1 cellular context compared by ENCODE assay signal in genomic region chr5:176536902-176537607, GRCh38.
A peak's percentile ranks its signal among the peaks of the same experiment; 100 is the strongest.
TF ChIP-seq lines count a peak whose summit lies in the region.

TSS of gene RNF44 (minus strand) at chr5:176537402. CDS start at chr5:176532472, 4,930 bp downstream.

TF ChIP-seq in WTC11, 78 proteins besides CTCF, POLR2A, EP300 and RAD21 (continued from another document):
- peak; percentile 39; the same call in 1 of the 2 replicates for TF ChIP-seq AR (CRISPR knock-in tag; IDR thresholded peaks at IDR 0.05)
- TF ChIP-seq PREB (CRISPR knock-in tag; IDR thresholded peaks at IDR 0.05; ENCODE audit: borderline replicate concordance) = no peak
- TF ChIP-seq ZBTB43 (CRISPR knock-in tag; IDR thresholded peaks at IDR 0.05) = no peak
- TF ChIP-seq USF1 (CRISPR knock-in tag; IDR thresholded peaks at IDR 0.05) = peak; percentile 90
- 0 out of 2 replicates have a peak, but pooled peaks have one; percentile 38 for TF ChIP-seq JUN (CRISPR knock-in tag; IDR thresholded peaks at IDR 0.05)
- TF ChIP-seq NFATC4 (CRISPR knock-in tag; IDR thresholded peaks at IDR 0.05) = no peak
- no peak for TF ChIP-seq HMGA2 (CRISPR knock-in tag; IDR thresholded peaks at IDR 0.05)
- no peak for TF ChIP-seq GABPB1 (CRISPR knock-in tag; IDR thresholded peaks at IDR 0.05)
- no peak for TF ChIP-seq MAX (CRISPR knock-in tag; IDR thresholded peaks at IDR 0.05)
- no peak for TF ChIP-seq RORB (CRISPR knock-in tag; IDR thresholded peaks at IDR 0.05)
- peak; percentile 94 for TF ChIP-seq USF2 (CRISPR knock-in tag; IDR thresholded peaks at IDR 0.05)
- no peak for TF ChIP-seq ZNF423 (CRISPR knock-in tag; IDR thresholded peaks at IDR 0.05)
- no peak for TF ChIP-seq TEAD1 (CRISPR knock-in tag; IDR thresholded peaks at IDR 0.05)
- 0 out of 2 replicates have a peak, but pooled peaks have one; percentile 22 for TF ChIP-seq ZNF219 (CRISPR knock-in tag; IDR thresholded peaks at IDR 0.05; ENCODE audit: borderline replicate concordance)
- no peak for TF ChIP-seq ZBTB21 (CRISPR knock-in tag; IDR thresholded peaks at IDR 0.05; ENCODE audit: borderline replicate concordance)
- TF ChIP-seq ATF3 (CRISPR knock-in tag; conservative IDR thresholded peaks at IDR 0.05) = no peak
- TF ChIP-seq ZSCAN18 (CRISPR knock-in tag; IDR thresholded peaks at IDR 0.05) = no peak
- 0 out of 2 replicates have a peak, but pooled peaks have one; percentile 30 for TF ChIP-seq ZNF416 (CRISPR knock-in tag; IDR thresholded peaks at IDR 0.05)
- TF ChIP-seq GTF2I (CRISPR knock-in tag; conservative IDR thresholded peaks at IDR 0.05) = no peak
- no peak for TF ChIP-seq NFE2L1 (CRISPR knock-in tag; IDR thresholded peaks at IDR 0.05)
- TF ChIP-seq PRRX2 (CRISPR knock-in tag; IDR thresholded peaks at IDR 0.05) = peak; percentile 56; the same call in 1 of the 2 replicates
- peak; percentile 67; the same call in 1 of the 2 replicates for TF ChIP-seq ARID4B (CRISPR knock-in tag; IDR thresholded peaks at IDR 0.05; ENCODE audit: borderline replicate concordance)
- no peak for TF ChIP-seq SMAD3 (CRISPR knock-in tag; IDR thresholded peaks at IDR 0.05; ENCODE audit: borderline replicate concordance)
- TF ChIP-seq FOXK1 (CRISPR knock-in tag; IDR thresholded peaks at IDR 0.05) = peak; percentile 20; the same call in 1 of the 2 replicates
- TF ChIP-seq IRF2 (CRISPR knock-in tag; IDR thresholded peaks at IDR 0.05; ENCODE audit: borderline replicate concordance, low read depth) = no peak
TF ChIP-seq in WTC11: peak in this region for 10.
